In genomic region chr18:31643003-31643402, GRCh38 we compare ENCODE assay signal across 24 cellular contexts. TPM values are rescaled to one million over a fixed set of nuclear protein-coding genes. Genes with fewer than 3 reads are reported as not detected.
"Had no signal": no experiment of that assay in that cellular context is flagged by ENCODE, and none has a peak within 500 bp of the region (broad histone marks: within the 10 kb centered on the region; RNA-seq: fewer than 3 reads in every experiment).

No MANE protein-coding gene starts in this region.

- H3K4me3 ChIP-seq: body of pancreas, esophagus muscularis mucosa, left ventricle myocardium inferior, suprapubic skin, transverse colon had no signal

- H3K4me1 ChIP-seq: body of pancreas, left ventricle myocardium inferior, suprapubic skin, transverse colon had no signal

- H3K36me3 ChIP-seq: left ventricle myocardium inferior, suprapubic skin, transverse colon had no signal

- H3K27me3 ChIP-seq: body of pancreas, esophagus muscularis mucosa, suprapubic skin, transverse colon had no signal

- H3K27ac ChIP-seq: body of pancreas, left ventricle myocardium inferior, suprapubic skin, transverse colon had no signal

- DNase-seq: activated B cell treated with CpG ODN at 0.5 μM for 24 hours; activated CD4-positive, alpha-beta memory T cell treated with anti-CD3 and anti-CD28 coated beads, Interleukin-2, amount 10 ng/mL, durations not matched to agents 7 days and 5 days; activated CD4-positive, alpha-beta T cell treated with anti-CD3 and anti-CD28 coated beads for 48 hours; activated CD8-positive, alpha-beta memory T cell treated with anti-CD3 and anti-CD28 coated beads, Interleukin-2, amount 10 ng/mL, durations not matched to agents 7 days and 5 days; activated naive CD4-positive, alpha-beta T cell; activated naive CD8-positive, alpha-beta T cell treated with anti-CD3 and anti-CD28 coated beads for 36 hours; amygdala; body of pancreas; cortex of kidney; head of caudate nucleus; kidney glomerular epithelial cell; left ventricle myocardium inferior; stimulated activated CD4-positive, alpha-beta T cell treated with anti-CD3 and anti-CD28 coated beads, Interleukin-4, amount 100 ng/mL, for 1 hour; stimulated activated naive CD8-positive, alpha-beta T cell treated with anti-CD3 and anti-CD28 coated beads, Interleukin-15, amount 100 ng/mL, for 72 hours; T-cell; T-helper 9 cell; transverse colon had no signal

- H3K9me3 ChIP-seq: body of pancreas, esophagus muscularis mucosa, left ventricle myocardium inferior, suprapubic skin, transverse colon had no signal

- ATAC-seq: activated CD8-positive, alpha-beta memory T cell treated with anti-CD3 and anti-CD28 coated beads, Interleukin-2, amount 10 ng/mL, durations not matched to agents 7 days and 5 days; activated T-helper 17 cell treated with anti-CD3 and anti-CD28 coated beads, Interleukin-2, amount 50 U/mL, for 72 hours; body of pancreas; stimulated activated naive CD8-positive, alpha-beta T cell treated with anti-CD3 and anti-CD28 coated beads, Interleukin-15, amount 100 ng/mL, for 72 hours; T-cell had no signal

RNA-seq across cellular contexts. Expression of gene B4GALT6, which starts 41.4 kb away (rescaled TPM):
- total RNA-seq: myocyte had no signal

RNA-seq across cellular contexts. Expression of gene TTR, which starts 51.3 kb away (rescaled TPM):
- total RNA-seq: activated B cell treated with CpG ODN at 0.5 μM for 24 hours; activated CD4-positive, alpha-beta memory T cell treated with anti-CD3 and anti-CD28 coated beads, Interleukin-2, amount 10 ng/mL, durations not matched to agents 7 days and 5 days; activated CD8-positive, alpha-beta memory T cell treated with anti-CD3 and anti-CD28 coated beads, Interleukin-2, amount 10 ng/mL, durations not matched to agents 7 days and 5 days; activated naive CD8-positive, alpha-beta T cell treated with anti-CD3 and anti-CD28 coated beads for 36 hours; activated T-helper 17 cell treated with anti-CD3 and anti-CD28 coated beads, Interleukin-2, amount 50 U/mL, for 72 hours; left ventricle myocardium inferior; myocyte; neural crest cell; osteoblast; skeletal muscle tissue; suprapubic skin had no signal
